11 cellular contexts compared by ENCODE assay signal in the genomic region with DNA sequence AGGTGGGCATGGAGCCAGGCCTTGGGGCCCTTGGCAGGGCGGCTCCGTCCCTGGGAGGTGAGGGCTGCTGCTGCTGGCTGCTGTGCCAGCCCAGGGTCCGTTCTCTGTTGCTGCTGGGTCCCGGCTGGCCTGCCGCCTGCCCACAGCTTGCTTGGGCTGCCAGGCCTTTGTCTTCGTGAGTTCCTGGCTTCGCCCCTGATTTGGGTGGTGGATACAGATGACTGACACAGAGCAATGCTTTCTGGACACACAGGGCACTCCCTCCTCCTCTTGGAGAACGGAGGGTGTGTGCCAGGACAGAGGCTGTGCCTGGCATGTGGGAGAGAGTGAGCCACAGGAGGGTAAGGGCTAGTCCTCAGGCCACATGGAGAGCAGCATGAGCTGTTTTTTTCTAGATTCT.
A peak's percentile ranks its signal among the peaks of the same experiment; 100 is the strongest.
DNase-seq lines count a peak whose midpoint lies in the region; FAIRE-seq lines count a peak whose summit lies in the region.
"Had no signal": no experiment of that assay in that cellular context is flagged by ENCODE, and none has a peak within 500 bp of the region (broad histone marks: within the 10 kb centered on the region; RNA-seq: fewer than 3 reads in every experiment).

No MANE protein-coding gene starts in this region.

- FAIRE-seq in GM19239 (lab: Jason Lieb, UNC), result no peak

- intact Hi-C loops in posterior vena cava (cut with DNase I), result no loop called here

- DNase-seq in Daoy (ENCODE audit: low read depth) (peak; percentile 40), NCI-H69 (lab: John Stamatoyannopoulos, UW) (peak; percentile 18), fibroblast of gingiva (ENCODE audit: low read depth) (peak; percentile 53), posterior vena cava (ENCODE audit: low spot score) (peak; percentile 43), GM19239 (ENCODE audit: insufficient read length, low spot score) (no peak), inferior parietal cortex (ENCODE audit: extremely low spot score) (no peak), COLO668 (lab: John Stamatoyannopoulos, UW; ENCODE audit: unreplicated experiment) (no peak), LoVo (ENCODE audit: low spot score) (no peak)
- DNase-seq: activated naive CD4-positive, alpha-beta T cell treated with anti-CD3 and anti-CD28 coated beads for 36 hours; DMS79 treated with DMSO at 0.1 percent for 48 hours; occipital lobe had no signal

Comparison
In these comparisons a context has a peak if more than half of its experiments do, and no peak if none do; other contexts are left out.
1. DNase-seq: peak in Daoy (single experiment), NCI-H69 (single experiment), fibroblast of gingiva (single experiment) and posterior vena cava (single experiment); none in GM19239 (single experiment), inferior parietal cortex (single experiment), COLO668 (single experiment) and LoVo (single experiment).